In genomic region chr1:118247593-118247992, GRCh38 we compare ENCODE assay signal across 9 cellular contexts.
DNase-seq lines count a peak whose midpoint lies in the region; ATAC-seq, FAIRE-seq and TF ChIP-seq lines count a peak whose summit lies in the region.
"Had no signal": no experiment of that assay in that cellular context is flagged by ENCODE, and none has a peak within 500 bp of the region (broad histone marks: within the 10 kb centered on the region; RNA-seq: fewer than 3 reads in every experiment).

No MANE protein-coding gene starts in this region.

- H3K4me3 ChIP-seq in GM23338 (no peak overlapping the region), OCI-LY3 (ENCODE audit: low read length) (no peak overlapping the region), upper lobe of right lung (no peak overlapping the region)

- H3K4me1 Mint-ChIP-seq in GM23338 = peaks cover 29% of the 10 kb centered on the region
- H3K4me1 Mint-ChIP-seq: activated T-helper 17 cell treated with anti-CD3 and anti-CD28 coated beads, Interleukin-2, amount 50 U/mL, for 72 hours had no signal

- H4K20me1 ChIP-seq in GM23338 (replicated peaks; ENCODE audit: insufficient read depth) (no peaks in the 10 kb centered on the region), OCI-LY3 (ENCODE audit: insufficient read depth, low read length) (no peaks in the 10 kb centered on the region)

- H3K36me3 ChIP-seq in GM23338 (ENCODE audit: insufficient read depth) = no peaks in the 10 kb centered on the region
- H3K36me3 ChIP-seq in OCI-LY3 (replicated peaks; ENCODE audit: low read depth, low read length) = no peaks in the 10 kb centered on the region
- no peaks in the 10 kb centered on the region for H3K36me3 ChIP-seq in upper lobe of right lung

- H2AFZ ChIP-seq in GM23338 = peak overlapping the region; percentile 25; the same call in 1 of the 2 replicates
- H2AFZ ChIP-seq in OCI-LY3 (ENCODE audit: low read depth, low read length) = no peak overlapping the region

- FAIRE-seq in frontal cortex (lab: Jason Lieb, UNC) = no peak

- peaks cover 27% of the 10 kb centered on the region for H3K4me1 ChIP-seq in GM23338 (ENCODE audit: insufficient read depth)
- no peaks in the 10 kb centered on the region for H3K4me1 ChIP-seq in OCI-LY3 (ENCODE audit: low read length)
- no peaks in the 10 kb centered on the region for H3K4me1 ChIP-seq in upper lobe of right lung

- DNase-seq in AG08396 (ENCODE audit: low spot score) (peak; percentile 26), GM23338 (ENCODE audit: low spot score) (peak; percentile 55), glomerular visceral epithelial cell (ENCODE audit: extremely low spot score) (peak; percentile 1), upper lobe of right lung (no peak), frontal cortex (ENCODE audit: low spot score in 2 of 2) (no peak)
- DNase-seq in activated CD8-positive, alpha-beta memory T cell treated with anti-CD3 and anti-CD28 coated beads, Interleukin-2, amount 50 U/mL, for 4 hours = no peak

- no peak overlapping the region for H3K4me3 Mint-ChIP-seq in GM23338
- H3K4me3 Mint-ChIP-seq: activated T-helper 17 cell treated with anti-CD3 and anti-CD28 coated beads, Interleukin-2, amount 50 U/mL, for 72 hours had no signal

- no peaks in the 10 kb centered on the region for H3K9me3 Mint-ChIP-seq in GM23338

- H3K79me2 ChIP-seq in GM23338 (replicated peaks; ENCODE audit: insufficient read depth) (no peaks in the 10 kb centered on the region), OCI-LY3 (ENCODE audit: low read length) (no peaks in the 10 kb centered on the region)

- peaks cover 6% of the 10 kb centered on the region for H3K27me3 Mint-ChIP-seq in GM23338 (ENCODE audit: insufficient read depth, low read depth, poor library complexity)

- H3K36me3 Mint-ChIP-seq in GM23338 (ENCODE audit: low read depth) = no peaks in the 10 kb centered on the region

- no peak overlapping the region for H3K27ac ChIP-seq in GM23338 (ENCODE audit: low read depth)
- no peak overlapping the region for H3K27ac ChIP-seq in OCI-LY3 (ENCODE audit: low read length)
- H3K27ac ChIP-seq in upper lobe of right lung = no peak overlapping the region

- peaks cover 3% of the 10 kb centered on the region; the same call in 1 of the 2 replicates for H3K9me2 ChIP-seq in GM23338 (ENCODE audit: insufficient read depth)

- H3K9me3 ChIP-seq in OCI-LY3 (ENCODE audit: insufficient read depth, low read length) (no peaks in the 10 kb centered on the region), upper lobe of right lung (no peaks in the 10 kb centered on the region)

- TF ChIP-seq CTCF in GM23338 (conservative IDR thresholded peaks at IDR 0.05; ENCODE audit: low read depth in 2 of 2) (peak; percentile 60 to 74), OCI-LY3 (IDR thresholded peaks at IDR 0.05; ENCODE audit: low read depth, low read length) (peak; percentile 35; the same call in 1 of the 2 replicates), upper lobe of right lung (IDR thresholded peaks at IDR 0.05) (no peak)

- H3K27ac Mint-ChIP-seq in GM23338 = no peak overlapping the region
- H3K27ac Mint-ChIP-seq: activated T-helper 17 cell treated with anti-CD3 and anti-CD28 coated beads, Interleukin-2, amount 50 U/mL, for 72 hours had no signal

- H3K9ac ChIP-seq in OCI-LY3 (ENCODE audit: low read length) = no peak overlapping the region

- ATAC-seq in GM23338 = peak; percentile 90
- no peak for ATAC-seq in upper lobe of right lung
- no peak for ATAC-seq in HG03045 (IDR thresholded peaks at IDR 0.05; ENCODE audit: unreplicated experiment)
- ATAC-seq: activated T-helper 17 cell treated with anti-CD3 and anti-CD28 coated beads, Interleukin-2, amount 50 U/mL, for 72 hours had no signal

- H3K4me2 ChIP-seq in GM23338 (no peak overlapping the region), OCI-LY3 (ENCODE audit: low read length) (no peak overlapping the region)

- H3K27me3 ChIP-seq in GM23338 (ENCODE audit: insufficient read depth) (no peaks in the 10 kb centered on the region), OCI-LY3 (ENCODE audit: low read depth, low read length) (no peaks in the 10 kb centered on the region), upper lobe of right lung (no peaks in the 10 kb centered on the region)

- no peaks in the 10 kb centered on the region for H3F3A ChIP-seq in GM23338 (replicated peaks; ENCODE audit: low read depth)

- intact Hi-C loops in upper lobe of right lung (cut with DNase I) = no loop called here

TF ChIP-seq in GM23338, 12 proteins besides CTCF, POLR2A, EP300 and RAD21 (continues in another document):
- TF ChIP-seq POLR2AphosphoS5 (IDR thresholded peaks at IDR 0.05; ENCODE audit: low read depth) (no peak), ZNF331 (CRISPR knock-in tag; IDR thresholded peaks at IDR 0.05; ENCODE audit: low read depth) (no peak), JUNB (IDR thresholded peaks at IDR 0.05; ENCODE audit: unreplicated experiment) (no peak), ETS1 (IDR thresholded peaks at IDR 0.05) (no peak)
- TF ChIP-seq, protein P1, sequence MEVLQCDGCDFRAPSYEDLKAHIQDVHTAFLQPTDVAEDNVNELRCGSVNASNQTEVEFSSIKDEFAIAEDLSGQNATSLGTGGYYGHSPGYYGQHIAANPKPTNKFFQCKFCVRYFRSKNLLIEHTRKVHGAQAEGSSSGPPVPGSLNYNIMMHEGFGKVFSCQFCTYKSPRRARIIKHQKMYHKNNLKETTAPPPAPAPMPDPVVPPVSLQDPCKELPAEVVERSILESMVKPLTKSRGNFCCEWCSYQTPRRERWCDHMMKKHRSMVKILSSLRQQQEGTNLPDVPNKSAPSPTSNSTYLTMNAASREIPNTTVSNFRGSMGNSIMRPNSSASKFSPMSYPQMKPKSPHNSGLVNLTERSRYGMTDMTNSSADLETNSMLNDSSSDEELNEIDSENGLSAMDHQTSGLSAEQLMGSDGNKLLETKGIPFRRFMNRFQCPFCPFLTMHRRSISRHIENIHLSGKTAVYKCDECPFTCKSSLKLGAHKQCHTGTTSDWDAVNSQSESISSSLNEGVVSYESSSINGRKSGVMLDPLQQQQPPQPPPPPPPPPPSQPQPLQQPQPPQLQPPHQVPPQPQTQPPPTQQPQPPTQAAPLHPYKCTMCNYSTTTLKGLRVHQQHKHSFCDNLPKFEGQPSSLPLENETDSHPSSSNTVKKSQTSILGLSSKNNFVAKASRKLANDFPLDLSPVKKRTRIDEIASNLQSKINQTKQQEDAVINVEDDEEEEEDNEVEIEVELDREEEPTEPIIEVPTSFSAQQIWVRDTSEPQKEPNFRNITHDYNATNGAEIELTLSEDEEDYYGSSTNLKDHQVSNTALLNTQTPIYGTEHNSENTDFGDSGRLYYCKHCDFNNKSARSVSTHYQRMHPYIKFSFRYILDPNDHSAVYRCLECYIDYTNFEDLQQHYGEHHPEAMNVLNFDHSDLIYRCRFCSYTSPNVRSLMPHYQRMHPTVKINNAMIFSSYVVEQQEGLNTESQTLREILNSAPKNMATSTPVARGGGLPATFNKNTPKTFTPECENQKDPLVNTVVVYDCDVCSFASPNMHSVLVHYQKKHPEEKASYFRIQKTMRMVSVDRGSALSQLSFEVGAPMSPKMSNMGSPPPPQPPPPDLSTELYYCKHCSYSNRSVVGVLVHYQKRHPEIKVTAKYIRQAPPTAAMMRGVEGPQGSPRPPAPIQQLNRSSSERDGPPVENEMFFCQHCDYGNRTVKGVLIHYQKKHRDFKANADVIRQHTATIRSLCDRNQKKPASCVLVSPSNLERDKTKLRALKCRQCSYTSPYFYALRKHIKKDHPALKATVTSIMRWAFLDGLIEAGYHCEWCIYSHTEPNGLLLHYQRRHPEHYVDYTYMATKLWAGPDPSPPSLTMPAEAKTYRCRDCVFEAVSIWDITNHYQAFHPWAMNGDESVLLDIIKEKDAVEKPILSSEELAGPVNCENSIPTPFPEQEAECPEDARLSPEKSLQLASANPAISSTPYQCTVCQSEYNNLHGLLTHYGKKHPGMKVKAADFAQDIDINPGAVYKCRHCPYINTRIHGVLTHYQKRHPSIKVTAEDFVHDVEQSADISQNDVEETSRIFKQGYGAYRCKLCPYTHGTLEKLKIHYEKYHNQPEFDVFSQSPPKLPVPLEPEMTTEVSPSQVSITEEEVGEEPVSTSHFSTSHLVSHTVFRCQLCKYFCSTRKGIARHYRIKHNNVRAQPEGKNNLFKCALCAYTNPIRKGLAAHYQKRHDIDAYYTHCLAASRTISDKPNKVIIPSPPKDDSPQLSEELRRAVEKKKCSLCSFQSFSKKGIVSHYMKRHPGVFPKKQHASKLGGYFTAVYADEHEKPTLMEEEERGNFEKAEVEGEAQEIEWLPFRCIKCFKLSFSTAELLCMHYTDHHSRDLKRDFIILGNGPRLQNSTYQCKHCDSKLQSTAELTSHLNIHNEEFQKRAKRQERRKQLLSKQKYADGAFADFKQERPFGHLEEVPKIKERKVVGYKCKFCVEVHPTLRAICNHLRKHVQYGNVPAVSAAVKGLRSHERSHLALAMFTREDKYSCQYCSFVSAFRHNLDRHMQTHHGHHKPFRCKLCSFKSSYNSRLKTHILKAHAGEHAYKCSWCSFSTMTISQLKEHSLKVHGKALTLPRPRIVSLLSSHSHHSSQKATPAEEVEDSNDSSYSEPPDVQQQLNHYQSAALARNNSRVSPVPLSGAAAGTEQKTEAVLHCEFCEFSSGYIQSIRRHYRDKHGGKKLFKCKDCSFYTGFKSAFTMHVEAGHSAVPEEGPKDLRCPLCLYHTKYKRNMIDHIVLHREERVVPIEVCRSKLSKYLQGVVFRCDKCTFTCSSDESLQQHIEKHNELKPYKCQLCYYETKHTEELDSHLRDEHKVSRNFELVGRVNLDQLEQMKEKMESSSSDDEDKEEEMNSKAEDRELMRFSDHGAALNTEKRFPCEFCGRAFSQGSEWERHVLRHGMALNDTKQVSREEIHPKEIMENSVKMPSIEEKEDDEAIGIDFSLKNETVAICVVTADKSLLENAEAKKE (CRISPR knock-in tag; IDR thresholded peaks at IDR 0.05) = no peak

Comparison
In these comparisons a context has a peak if more than half of its experiments do, and no peak if none do; other contexts are left out.
1. DNase-seq: peak in AG08396 (single experiment), GM23338 (single experiment) and glomerular visceral epithelial cell (single experiment); none in upper lobe of right lung (single experiment), activated CD8-positive, alpha-beta memory T cell treated with anti-CD3 and anti-CD28 coated beads, Interleukin-2, amount 50 U/mL, for 4 hours (single experiment) and frontal cortex (0 of 2).